Comparison of ENCODE assay signal across 8 cellular contexts in genomic region chr2:241882090-241882625, GRCh38. TPM values are rescaled to one million over a fixed set of nuclear protein-coding genes. Genes with fewer than 3 reads are reported as not detected.
DNase-seq lines count a peak whose midpoint lies in the region; ATAC-seq and TF ChIP-seq lines count a peak whose summit lies in the region.

No MANE protein-coding gene starts in this region.

- peaks cover 40% of the 10 kb centered on the region for H3K4me1 ChIP-seq in DOHH2 (ENCODE audit: control insufficient read depth, low read length)
- peaks cover 8% of the 10 kb centered on the region for H3K4me1 ChIP-seq in upper lobe of right lung

- H3K9me3 ChIP-seq in DOHH2 (ENCODE audit: control insufficient read depth, insufficient read depth, low read length) (no peaks in the 10 kb centered on the region), upper lobe of right lung (no peaks in the 10 kb centered on the region)

- H3K4me3 ChIP-seq in DOHH2 (ENCODE audit: low read length) (peak overlapping the region; percentile 72), upper lobe of right lung (peak overlapping the region; percentile 52)

- H3K27ac ChIP-seq in DOHH2 (ENCODE audit: low read depth, low read length) (peak overlapping the region; percentile 57), upper lobe of right lung (peak overlapping the region; percentile 74)

- H3K9me2 ChIP-seq in DOHH2 (replicated peaks; ENCODE audit: control insufficient read depth, low read length): no peaks in the 10 kb centered on the region

- ATAC-seq in GM19438 (IDR thresholded peaks at IDR 0.05; ENCODE audit: low read depth, unreplicated experiment) (peak; percentile 55), HG03520 (IDR thresholded peaks at IDR 0.05; ENCODE audit: unreplicated experiment) (peak; percentile 61), upper lobe of right lung (peak; percentile 0)
- peak; percentile 57 to 58 for ATAC-seq in activated CD4-positive, CD25-positive, alpha-beta regulatory T cell treated with anti-CD3 and anti-CD28 coated beads, Interleukin-2, amount 50 U/mL, for 24 hours

- H3K9me3 Mint-ChIP-seq in endothelial cell (ENCODE audit: unreplicated experiment): no peaks in the 10 kb centered on the region
- H3K9me3 Mint-ChIP-seq in neural crest cell: no peaks in the 10 kb centered on the region

- H3K4me1 Mint-ChIP-seq in endothelial cell (ENCODE audit: unreplicated experiment): peaks cover 11% of the 10 kb centered on the region
- H3K4me1 Mint-ChIP-seq in neural crest cell: peaks cover 28% of the 10 kb centered on the region

- H4K20me1 ChIP-seq in DOHH2 (ENCODE audit: control insufficient read depth, insufficient read depth, low read depth, low read length): no peaks in the 10 kb centered on the region

- peak overlapping the region; percentile 70 for H3K4me3 Mint-ChIP-seq in endothelial cell (ENCODE audit: unreplicated experiment)
- H3K4me3 Mint-ChIP-seq in neural crest cell: peak overlapping the region; percentile 71

- H3K36me3 ChIP-seq in DOHH2 (ENCODE audit: control insufficient read depth, low read length) (peaks cover 3% of the 10 kb centered on the region; the same call in 1 of the 2 replicates), upper lobe of right lung (no peaks in the 10 kb centered on the region)

- TF ChIP-seq CTCF in DOHH2 (IDR thresholded peaks at IDR 0.05; ENCODE audit: low read depth, low read length, poor library complexity, severe bottlenecking): peak; percentile 34
- TF ChIP-seq CTCF in endothelial cell (IDR thresholded peaks at IDR 0.05; ENCODE audit: unreplicated experiment): no peak
- TF ChIP-seq CTCF in neural crest cell (conservative IDR thresholded peaks at IDR 0.05): no peak
- no peak for TF ChIP-seq CTCF in upper lobe of right lung (IDR thresholded peaks at IDR 0.05)

- no peaks in the 10 kb centered on the region for H3K79me2 ChIP-seq in DOHH2 (ENCODE audit: control insufficient read depth, low read length)

- peaks cover 4% of the 10 kb centered on the region for H3K27me3 ChIP-seq in DOHH2 (ENCODE audit: control insufficient read depth, low read length)
- H3K27me3 ChIP-seq in upper lobe of right lung: no peaks in the 10 kb centered on the region

- peak overlapping the region; percentile 88 for H3K27ac Mint-ChIP-seq in endothelial cell (ENCODE audit: unreplicated experiment)
- H3K27ac Mint-ChIP-seq in neural crest cell (ENCODE audit: unreplicated experiment): peak overlapping the region; percentile 86

- H3F3A ChIP-seq in DOHH2 (ENCODE audit: control insufficient read depth, insufficient read depth): peaks cover 2% of the 10 kb centered on the region; the same call in 1 of the 2 replicates

- peaks cover 13% of the 10 kb centered on the region for H3K36me3 Mint-ChIP-seq in endothelial cell (ENCODE audit: low read depth, unreplicated experiment)
- peaks cover 4% of the 10 kb centered on the region for H3K36me3 Mint-ChIP-seq in neural crest cell (ENCODE audit: low read depth)

- DNase-seq in endothelial cell (ENCODE audit: low spot score) (no peak), neural crest cell (ENCODE audit: low read depth, low spot score) (no peak), upper lobe of right lung (no peak), NCI-H226 (no peak)

- intact Hi-C loops in upper lobe of right lung (cut with DNase I): no loop called here

- H3K4me2 ChIP-seq in DOHH2 (ENCODE audit: low read length): peak overlapping the region; percentile 72

- H3K27me3 Mint-ChIP-seq in endothelial cell (ENCODE audit: unreplicated experiment): peaks cover 6% of the 10 kb centered on the region
- H3K27me3 Mint-ChIP-seq in neural crest cell (ENCODE audit: low read depth): peaks cover 3% of the 10 kb centered on the region

RNA-seq across cellular contexts. Expression of gene RTP5, which starts 12.6 kb away (rescaled TPM):
- not detected for total RNA-seq in endothelial cell (ENCODE audit: unreplicated experiment)
- total RNA-seq in neural crest cell: not detected in 2 replicates
- total RNA-seq in upper lobe of right lung: not detected

RNA-seq across cellular contexts. Expression of gene PDCD1, which starts 23.5 kb away (rescaled TPM):
- total RNA-seq in endothelial cell (ENCODE audit: unreplicated experiment) (not detected), neural crest cell (not detected in 2 replicates), upper lobe of right lung (1.8 TPM)

Comparison
In these comparisons a context has a peak if more than half of its experiments do, and no peak if none do; other contexts are left out.
1. ATAC-seq: peak in every context shown above with its lines; median percentile 61 in HG03520; 58 in activated CD4-positive, CD25-positive, alpha-beta regulatory T cell treated with anti-CD3 and anti-CD28 coated beads, Interleukin-2, amount 50 U/mL, for 24 hours; 55 in GM19438; 0 in upper lobe of right lung.